8 cellular contexts compared by ENCODE assay signal in the genomic region with DNA sequence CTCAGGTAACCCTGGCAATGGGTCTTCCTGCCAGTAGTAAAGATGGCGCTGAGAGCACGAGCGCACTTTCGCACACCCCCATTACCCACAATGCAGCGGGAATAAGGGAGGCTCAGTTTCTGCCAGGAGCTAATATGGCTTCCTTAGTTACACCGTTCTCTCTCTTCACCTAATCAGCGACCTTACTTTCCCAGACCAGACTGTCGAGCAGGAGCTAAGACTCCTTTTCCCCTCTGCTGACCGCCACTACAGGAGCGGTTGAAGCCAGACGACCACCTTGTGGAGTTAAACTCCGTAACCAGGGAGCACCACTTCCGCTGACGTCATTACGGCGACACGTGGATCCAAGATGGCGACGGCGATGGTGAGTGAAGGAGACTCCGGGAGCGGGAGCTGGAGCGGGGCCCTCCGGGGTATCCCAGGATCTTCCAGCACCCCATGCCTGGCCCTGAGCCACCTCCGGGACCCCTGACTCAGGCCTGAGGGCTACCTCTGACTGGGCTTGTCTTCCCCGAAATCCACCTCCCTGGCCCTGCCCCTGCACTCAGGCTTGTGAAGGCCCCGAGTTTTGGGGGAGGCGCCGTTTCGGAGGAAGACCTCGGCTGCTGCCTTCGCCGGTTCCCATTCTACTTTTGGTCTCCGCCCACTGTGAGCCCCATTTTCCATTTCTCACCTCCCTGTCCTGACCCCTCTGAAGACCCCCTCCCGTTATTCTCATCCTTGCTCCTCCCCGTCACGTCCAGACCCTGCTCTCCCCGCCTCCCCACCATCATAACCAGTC. TPM values are rescaled to one million over a fixed set of nuclear protein-coding genes. Genes with fewer than 3 reads are reported as not detected.
DNase-seq lines count a peak whose midpoint lies in the region; ATAC-seq and TF ChIP-seq lines count a peak whose summit lies in the region.

A gene with protein sequence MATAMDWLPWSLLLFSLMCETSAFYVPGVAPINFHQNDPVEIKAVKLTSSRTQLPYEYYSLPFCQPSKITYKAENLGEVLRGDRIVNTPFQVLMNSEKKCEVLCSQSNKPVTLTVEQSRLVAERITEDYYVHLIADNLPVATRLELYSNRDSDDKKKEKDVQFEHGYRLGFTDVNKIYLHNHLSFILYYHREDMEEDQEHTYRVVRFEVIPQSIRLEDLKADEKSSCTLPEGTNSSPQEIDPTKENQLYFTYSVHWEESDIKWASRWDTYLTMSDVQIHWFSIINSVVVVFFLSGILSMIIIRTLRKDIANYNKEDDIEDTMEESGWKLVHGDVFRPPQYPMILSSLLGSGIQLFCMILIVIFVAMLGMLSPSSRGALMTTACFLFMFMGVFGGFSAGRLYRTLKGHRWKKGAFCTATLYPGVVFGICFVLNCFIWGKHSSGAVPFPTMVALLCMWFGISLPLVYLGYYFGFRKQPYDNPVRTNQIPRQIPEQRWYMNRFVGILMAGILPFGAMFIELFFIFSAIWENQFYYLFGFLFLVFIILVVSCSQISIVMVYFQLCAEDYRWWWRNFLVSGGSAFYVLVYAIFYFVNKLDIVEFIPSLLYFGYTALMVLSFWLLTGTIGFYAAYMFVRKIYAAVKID (plus strand): TSS at position 323 of the 781 bp plus-strand sequence. CDS start 27 bp downstream, at position 350.

- H3K27me3 Mint-ChIP-seq in activated CD4-positive, alpha-beta T cell treated with anti-CD3 and anti-CD28 coated beads, Interleukin-2, amount 10 ng/mL, durations not matched to agents 7 days and 5 days, result peaks cover 2% of the 10 kb centered on the region

- CTCF ChIA-PET in BJ (lab: Yijun Ruan, JAX), result interaction anchor here (0.6 to 1.7 kb wide), 6 partner anchors 18 to 559 kb away, joined by 3 to 6 read pairs (median 3); no protein-coding TSS in a partner anchor
- CTCF ChIA-PET in activated CD4-positive, alpha-beta T cell treated with anti-CD3 and anti-CD28 coated beads, Interleukin-2, amount 10 ng/mL, durations not matched to agents 7 days and 5 days (lab: Charles Lee), result interaction anchor here (1.2 to 2.1 kb wide), 4 partner anchors 9 to 93 kb away, joined by 3 to 8 read pairs (median 4); no protein-coding TSS in a partner anchor

- peak within 1 kb of the TSS; percentile 83 for H3K4me3 ChIP-seq in BJ (ENCODE audit: low read depth, low read length)

- H3K36me3 Mint-ChIP-seq in activated CD4-positive, alpha-beta T cell treated with anti-CD3 and anti-CD28 coated beads, Interleukin-2, amount 10 ng/mL, durations not matched to agents 7 days and 5 days (ENCODE audit: low read depth), result peaks cover 6% of the 10 kb centered on the region

- peaks cover 2% of the 10 kb centered on the region; the same call in 1 of the 2 replicates for H3K36me3 ChIP-seq in BJ (ENCODE audit: control insufficient read depth, insufficient read depth, low read length)

- peak; percentile 60 for DNase-seq in BJ (ENCODE audit: low read depth)
- DNase-seq in NCI-H526 treated with DMSO at 0.1 percent for 48 hours (lab: John Stamatoyannopoulos, UW), result peak; percentile 97
- DNase-seq in activated CD4-positive, alpha-beta T cell treated with anti-CD3 and anti-CD28 coated beads, Interleukin-2, amount 10 ng/mL, durations not matched to agents 7 days and 5 days, result peak; percentile 93
- peak; percentile 29 for DNase-seq in cortex of kidney (lab: John Stamatoyannopoulos, UW)
- peak; percentile 88 to 93 for DNase-seq in left colon
- DNase-seq in stimulated activated CD4-positive, alpha-beta T cell treated with anti-CD3 and anti-CD28 coated beads, Interleukin-1b, Interleukin-23, amount 100 ng/mL, for 48 hours, result peak; percentile 89

- TF ChIP-seq CTCF in BJ (IDR thresholded peaks at IDR 0.05; ENCODE audit: insufficient read depth, low read depth, low read length), result no peak

- POLR2A ChIA-PET in BJ (lab: Charles Lee), result no interaction called here
- POLR2A ChIA-PET in activated CD4-positive, alpha-beta T cell treated with anti-CD3 and anti-CD28 coated beads, Interleukin-2, amount 10 ng/mL, durations not matched to agents 7 days and 5 days (lab: Charles Lee), result no interaction called here

- no peaks in the 10 kb centered on the region for H3K27me3 ChIP-seq in BJ (ENCODE audit: control insufficient read depth, insufficient read depth, low read length)

- peak within 1 kb of the TSS; percentile 98 for H3K27ac Mint-ChIP-seq in activated CD4-positive, alpha-beta T cell treated with anti-CD3 and anti-CD28 coated beads, Interleukin-2, amount 10 ng/mL, durations not matched to agents 7 days and 5 days

- intact Hi-C loops in left colon (cut with DNase I, micrococcal nuclease), result no loop called here

- ATAC-seq in GM19324 (IDR thresholded peaks at IDR 0.05; ENCODE audit: low FRiP score, unreplicated experiment), result peak; percentile 84
- ATAC-seq in HG03469 (IDR thresholded peaks at IDR 0.05; ENCODE audit: unreplicated experiment), result peak; percentile 37
- peak; percentile 81 for ATAC-seq in left colon

- peaks cover 32% of the 10 kb centered on the region for H3K4me1 Mint-ChIP-seq in activated CD4-positive, alpha-beta T cell treated with anti-CD3 and anti-CD28 coated beads, Interleukin-2, amount 10 ng/mL, durations not matched to agents 7 days and 5 days

- H3K9me3 Mint-ChIP-seq in activated CD4-positive, alpha-beta T cell treated with anti-CD3 and anti-CD28 coated beads, Interleukin-2, amount 10 ng/mL, durations not matched to agents 7 days and 5 days, result no peaks in the 10 kb centered on the region

- H3K4me3 Mint-ChIP-seq in activated CD4-positive, alpha-beta T cell treated with anti-CD3 and anti-CD28 coated beads, Interleukin-2, amount 10 ng/mL, durations not matched to agents 7 days and 5 days, result peak within 1 kb of the TSS; percentile 87

RNA-seq across cellular contexts. Expression of the gene that starts here (rescaled TPM):
- 97.4 and 101 TPM in 2 replicates for polyA plus RNA-seq in BJ (2011; rRNA removed)
- polyA minus RNA-seq in BJ (2011; rRNA and poly(A)+ RNA removed), result 50.7 and 103 TPM in 2 replicates
- total RNA-seq in activated CD4-positive, alpha-beta T cell treated with anti-CD3 and anti-CD28 coated beads, Interleukin-2, amount 10 ng/mL, durations not matched to agents 7 days and 5 days, result 10 to 100 TPM; 36.8 to 44.2 TPM
- total RNA-seq in left colon, result 10 to 100 TPM; 62.2 to 78.5 TPM

Comparison
In these comparisons a context has a peak if more than half of its experiments do, and no peak if none do; other contexts are left out.
1. Peak in every context shown above with its lines: DNase-seq, ATAC-seq and H3K4me3 ChIP-seq.
2. DNase-seq: peak in every context shown above with its lines; median percentile 97 in NCI-H526 treated with DMSO at 0.1 percent for 48 hours; 93 in activated CD4-positive, alpha-beta T cell treated with anti-CD3 and anti-CD28 coated beads, Interleukin-2, amount 10 ng/mL, durations not matched to agents 7 days and 5 days; 90 in left colon; 89 in stimulated activated CD4-positive, alpha-beta T cell treated with anti-CD3 and anti-CD28 coated beads, Interleukin-1b, Interleukin-23, amount 100 ng/mL, for 48 hours; 60 in BJ; 29 in cortex of kidney.